8 cellular contexts compared by ENCODE assay signal in the genomic region with DNA sequence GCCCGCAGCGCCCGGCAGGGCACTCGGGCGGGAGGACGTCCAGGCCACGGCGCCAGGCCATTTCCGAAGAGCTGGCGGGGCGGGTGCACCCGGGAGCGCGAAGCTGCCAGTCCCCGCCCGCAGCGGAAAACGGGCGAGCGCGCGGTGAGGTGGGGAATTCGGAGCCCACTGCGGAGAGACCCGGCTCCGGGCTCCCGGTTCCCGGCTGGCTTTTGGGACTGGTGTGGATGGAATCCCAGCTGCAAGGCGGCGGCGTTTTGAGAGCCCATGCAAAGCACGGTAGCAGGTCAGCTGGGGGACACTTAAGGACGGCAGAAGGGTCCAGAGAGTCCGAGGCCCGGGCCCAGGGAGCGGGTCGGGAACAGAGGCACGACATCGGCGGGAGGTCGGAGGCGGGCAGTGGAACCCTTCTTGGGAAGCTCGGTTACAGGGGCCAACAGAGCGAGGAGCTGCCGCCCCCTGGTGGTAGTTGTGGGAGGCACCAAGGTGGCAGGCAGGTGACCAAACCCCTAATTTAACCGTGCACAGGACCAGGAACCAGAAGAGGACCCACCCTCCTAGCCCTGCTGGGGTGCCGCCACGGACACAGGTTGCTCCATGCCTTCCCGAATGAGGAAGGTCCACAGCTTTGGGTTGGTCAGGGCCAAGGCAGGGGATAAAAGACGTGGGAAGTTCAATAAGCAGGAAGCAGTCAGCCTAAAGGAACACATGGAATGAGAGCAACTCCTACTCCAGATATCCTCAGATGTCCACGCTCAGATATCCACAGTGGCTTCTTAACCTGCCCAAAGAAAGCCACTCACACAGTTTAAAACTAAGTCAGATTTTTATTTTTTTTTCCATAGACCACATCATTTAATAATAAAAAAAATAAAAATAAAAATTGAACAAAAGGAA. TPM values are rescaled to one million over a fixed set of nuclear protein-coding genes. Genes with fewer than 3 reads are reported as not detected.
DNase-seq lines count a peak whose midpoint lies in the region; ATAC-seq and TF ChIP-seq lines count a peak whose summit lies in the region.

No MANE protein-coding gene starts in this region.

- TF ChIP-seq CTCF in DND-41 (IDR thresholded peaks at IDR 0.05; ENCODE audit: borderline replicate concordance, extremely low read depth, low read length, poor library complexity, severe bottlenecking) (peak; percentile 99), upper lobe of right lung (IDR thresholded peaks at IDR 0.05) (peak; percentile 94)

- H3K4me3 ChIP-seq in DND-41 (ENCODE audit: low read depth in 1 of 2, low read length in 2 of 2) (peak overlapping the region; percentile 26 to 61), H7 (ENCODE audit: insufficient read depth, low read depth, low read length) (peak overlapping the region; percentile 74), upper lobe of right lung (peak overlapping the region; percentile 69)

- H3K4me1 ChIP-seq in DND-41 (ENCODE audit: insufficient read depth, low read length) (peaks cover 19% of the 10 kb centered on the region), upper lobe of right lung (peaks cover 18% of the 10 kb centered on the region)

- ATAC-seq in DND-41 (ENCODE audit: insufficient read depth, low read depth) (peak; percentile 79), upper lobe of right lung (peak; percentile 86), GM21390 (IDR thresholded peaks at IDR 0.05; ENCODE audit: unreplicated experiment) (no peak)

- H3K9ac ChIP-seq in DND-41 (ENCODE audit: low read depth, low read length) = peak overlapping the region; percentile 62

- H3K27me3 ChIP-seq in DND-41 (ENCODE audit: insufficient read depth, low read length, poor library complexity) (peaks cover 6% of the 10 kb centered on the region), H7 (ENCODE audit: control insufficient read depth, insufficient read depth, low read length) (peaks cover 7% of the 10 kb centered on the region), upper lobe of right lung (no peaks in the 10 kb centered on the region)

- H3K79me2 ChIP-seq in DND-41 (ENCODE audit: insufficient read depth, low read length) = no peaks in the 10 kb centered on the region

- intact Hi-C loops in head of caudate nucleus (cut with DNase I) = loop anchor here (2.0 kb wide), 1 partner anchor 71 kb away; no protein-coding TSS in a partner anchor
- intact Hi-C loops in posterior cingulate gyrus (cut with DNase I) = loop anchor here (1.0 to 2.0 kb wide), 2 partner anchors 63 to 72 kb away; no protein-coding TSS in a partner anchor
- intact Hi-C loops in upper lobe of right lung (cut with DNase I) = loop anchor here (5.0 kb wide), 1 partner anchor 71 kb away; no protein-coding TSS in a partner anchor

- H3K27ac ChIP-seq in DND-41 (ENCODE audit: low read length) (no peak overlapping the region; the same call in 1 of the 2 replicates), upper lobe of right lung (peak overlapping the region; percentile 51)

- peak overlapping the region; percentile 61 for H2AFZ ChIP-seq in DND-41 (ENCODE audit: low read depth, low read length)

- DNase-seq in DND-41 (peak; percentile 88), H7 (peak; percentile 96), NAMALWA (ENCODE audit: low spot score) (peak; percentile 90), head of caudate nucleus (peak; percentile 81 to 97 (median 91)), posterior cingulate gyrus (peak; percentile 77 to 98 (median 89)), upper lobe of right lung (peak; percentile 93)
- peak; percentile 95 for DNase-seq in activated effector memory CD4-positive, alpha-beta T cell treated with anti-CD3 and anti-CD28 coated beads, Interleukin-2, amount 50 U/mL, for 16 hours

- H3K4me2 ChIP-seq in DND-41 (ENCODE audit: insufficient read depth, low read length) = peak overlapping the region; percentile 91

- H3K9me3 ChIP-seq in DND-41 (ENCODE audit: insufficient read depth, low read length, severe bottlenecking) (no peaks in the 10 kb centered on the region), upper lobe of right lung (no peaks in the 10 kb centered on the region)

- H3K36me3 ChIP-seq in DND-41 (ENCODE audit: insufficient read depth, low read length) (peaks cover 40% of the 10 kb centered on the region), H7 (replicated peaks; ENCODE audit: control insufficient read depth, insufficient read depth, low read length) (peaks cover 28% of the 10 kb centered on the region), upper lobe of right lung (peaks cover 46% of the 10 kb centered on the region)

- H4K20me1 ChIP-seq in DND-41 (ENCODE audit: insufficient read depth, low read length) = peaks cover 15% of the 10 kb centered on the region

RNA-seq across cellular contexts. Expression of gene CDH24, which starts 0.7 kb away (rescaled TPM):
- 9.7 and 12.3 TPM in 2 replicates for total RNA-seq in H7 (2014; rRNA removed; shearing (Covaris generic))
- 7.8 TPM for total RNA-seq in upper lobe of right lung

RNA-seq across cellular contexts. Expression of gene PSMB11, which starts 16.0 kb away (rescaled TPM):
- total RNA-seq in H7 (2014; rRNA removed; shearing (Covaris generic)) = not detected in 2 replicates
- total RNA-seq in upper lobe of right lung = not detected

RNA-seq across cellular contexts. Expression of gene PSMB5, which starts 23.3 kb away (rescaled TPM):
- total RNA-seq in H7 (2014; rRNA removed; shearing (Covaris generic)) = 262 and 328 TPM in 2 replicates
- 75.7 TPM for total RNA-seq in upper lobe of right lung

RNA-seq across cellular contexts. Expression of gene ACIN1, which starts 36.9 kb away (rescaled TPM):
- 83.4 and 89.5 TPM in 2 replicates for total RNA-seq in H7 (2014; rRNA removed; shearing (Covaris generic))
- total RNA-seq in upper lobe of right lung = 161 TPM

RNA-seq across cellular contexts. Expression of gene C14orf119, which starts 37.3 kb away (rescaled TPM):
- 73.7 and 97.8 TPM in 2 replicates for total RNA-seq in H7 (2014; rRNA removed; shearing (Covaris generic))
- total RNA-seq in upper lobe of right lung = 55.3 TPM
